ENCODE assay signal across 18 cellular contexts in the genomic region with DNA sequence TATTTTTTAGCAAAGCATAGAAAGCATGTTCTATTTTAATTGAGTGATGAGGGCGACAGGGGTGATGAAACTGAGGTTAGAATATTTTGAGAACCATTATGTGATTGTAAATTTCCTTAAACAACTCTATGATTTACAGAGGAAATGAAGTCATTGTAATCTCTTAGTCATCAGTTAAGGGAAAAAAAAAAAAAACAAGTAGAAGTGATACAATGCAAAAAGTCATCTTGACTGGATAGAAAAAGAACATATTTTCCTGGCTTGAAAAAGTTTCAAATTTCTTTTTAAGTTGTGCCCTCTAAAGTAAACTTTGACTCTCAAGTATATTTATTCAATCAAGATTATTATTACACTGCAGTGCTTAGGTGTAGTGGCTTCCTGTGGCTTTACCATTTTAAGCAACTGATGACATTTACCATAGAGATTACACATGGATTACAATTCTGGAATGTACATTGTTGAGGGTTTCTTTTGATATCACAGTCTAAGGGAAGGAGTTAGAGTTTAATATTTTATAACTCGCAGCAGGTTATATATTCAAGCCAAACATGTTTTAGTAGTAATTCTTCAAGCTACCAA. TPM values are rescaled to one million over a fixed set of nuclear protein-coding genes. Genes with fewer than 3 reads are reported as not detected.
DNase-seq lines count a peak whose midpoint lies in the region; ATAC-seq and TF ChIP-seq lines count a peak whose summit lies in the region.
"Had no signal": no experiment of that assay in that cellular context is flagged by ENCODE, and none has a peak within 500 bp of the region (broad histone marks: within the 10 kb centered on the region; RNA-seq: fewer than 3 reads in every experiment).

No MANE protein-coding gene starts in this region.

- no peak overlapping the region for H3K4me2 ChIP-seq in mesenchymal stem cell (ENCODE audit: low read length, poor library complexity, severe bottlenecking)
- H3K4me2 ChIP-seq: KMS-11, smooth muscle cell had no signal

- no peak overlapping the region for H4K91ac ChIP-seq in mesenchymal stem cell (ENCODE audit: low read length)

- no peaks in the 10 kb centered on the region for H3K36me3 ChIP-seq in mesenchymal stem cell (ENCODE audit: control insufficient read depth in 1 of 2, insufficient read depth in 2 of 2, low read depth in 1 of 2, low read length in 2 of 2)

- no peak for ATAC-seq in stimulated activated naive B cell treated with anti-CD40 and anti-IgM and Interleukin-4, amounts not matched to agents 10 μg/mL and 1 μg/mL and 100 μg/mL, for 72 hours (replicated peaks)
- ATAC-seq in HG02678 (IDR thresholded peaks at IDR 0.05; ENCODE audit: unreplicated experiment), result no peak

- 0% methylated on average over 1 of the region's 2 CpGs for WGBS in mesenchymal stem cell

- H3K4ac ChIP-seq in mesenchymal stem cell (ENCODE audit: low read depth in 1 of 2, low read length in 2 of 2), result no peak overlapping the region

- no peak overlapping the region for H2BK12ac ChIP-seq in mesenchymal stem cell (ENCODE audit: low read length in 2 of 2)

- peak overlapping the region; percentile 51 for H3K27ac ChIP-seq in mesenchymal stem cell (ENCODE audit: low read length, poor library complexity, severe bottlenecking)
- H3K27ac ChIP-seq: coronary artery, KMS-11, testis had no signal

- no peaks in the 10 kb centered on the region for H3K36me3 Mint-ChIP-seq in immature natural killer cell
- no peaks in the 10 kb centered on the region for H3K36me3 Mint-ChIP-seq in stimulated activated naive B cell treated with anti-CD40 and anti-IgM and Interleukin-4, amounts not matched to agents 10 μg/mL and 1 μg/mL and 100 μg/mL, for 72 hours
- H3K36me3 Mint-ChIP-seq: CD14-positive monocyte had no signal

- no peak overlapping the region for H2BK120ac ChIP-seq in mesenchymal stem cell (ENCODE audit: low read depth, low read length)

- no peak overlapping the region for H2BK15ac ChIP-seq in mesenchymal stem cell (ENCODE audit: low read depth, poor library complexity, severe bottlenecking)

- peaks cover 0 to 2% (median 0%) of the 10 kb centered on the region in 6 donors for H3K9me3 Mint-ChIP-seq in immature natural killer cell
- peaks cover 0 to 2% of the 10 kb centered on the region in 2 donors for H3K9me3 Mint-ChIP-seq in stimulated activated naive B cell treated with anti-CD40 and anti-IgM and Interleukin-4, amounts not matched to agents 10 μg/mL and 1 μg/mL and 100 μg/mL, for 72 hours

- H3K27ac Mint-ChIP-seq in immature natural killer cell, result no peak overlapping the region
- no peak overlapping the region for H3K27ac Mint-ChIP-seq in stimulated activated naive B cell treated with anti-CD40 and anti-IgM and Interleukin-4, amounts not matched to agents 10 μg/mL and 1 μg/mL and 100 μg/mL, for 72 hours
- H3K27ac Mint-ChIP-seq: CD14-positive monocyte had no signal

- no peak overlapping the region for H3K4me3 ChIP-seq in cardiac fibroblast (replicated peaks in 1 of 2; ENCODE audit: low read depth in 2 of 2, low read length in 2 of 2)
- H3K4me3 ChIP-seq in mesenchymal stem cell (ENCODE audit: insufficient read depth in 1 of 2, low read depth in 1 of 2, low read length in 2 of 2), result no peak overlapping the region
- H3K4me3 ChIP-seq: coronary artery, smooth muscle cell, testis had no signal

- H3K18ac ChIP-seq in mesenchymal stem cell (ENCODE audit: low read depth in 1 of 2, low read length in 2 of 2), result no peak overlapping the region

- H3K14ac ChIP-seq in mesenchymal stem cell (ENCODE audit: low read length in 2 of 2), result no peak overlapping the region

- H3K27me3 ChIP-seq in mesenchymal stem cell (ENCODE audit: control insufficient read depth in 1 of 2, insufficient read depth in 1 of 2, low read length in 2 of 2), result peaks cover 0 to 2% of the 10 kb centered on the region in 2 experiments
- H3K27me3 ChIP-seq: testis had no signal

- H3K4me3 Mint-ChIP-seq in immature natural killer cell, result no peak overlapping the region
- no peak overlapping the region for H3K4me3 Mint-ChIP-seq in stimulated activated naive B cell treated with anti-CD40 and anti-IgM and Interleukin-4, amounts not matched to agents 10 μg/mL and 1 μg/mL and 100 μg/mL, for 72 hours
- H3K4me3 Mint-ChIP-seq: CD14-positive monocyte had no signal

- no peak overlapping the region for H2AK5ac ChIP-seq in mesenchymal stem cell (ENCODE audit: low read length, severe bottlenecking)

- H3K79me1 ChIP-seq in mesenchymal stem cell (replicated peaks; ENCODE audit: low read length, poor library complexity, severe bottlenecking), result no peaks in the 10 kb centered on the region

- no peak overlapping the region for H3K9ac ChIP-seq in mesenchymal stem cell (ENCODE audit: low read length)
- H3K9ac ChIP-seq: KMS-11 had no signal

- H2BK5ac ChIP-seq in mesenchymal stem cell (ENCODE audit: low read depth, low read length, poor library complexity, severe bottlenecking), result no peak overlapping the region

- H4K8ac ChIP-seq in mesenchymal stem cell (ENCODE audit: low read length), result no peak overlapping the region

- no peak overlapping the region for H3K23ac ChIP-seq in mesenchymal stem cell (ENCODE audit: low read length in 2 of 2)

- DNase-seq in H4 (ENCODE audit: low spot score), result peak; percentile 73
- DNase-seq in NOMO-1 treated with dmso at 0.1 percent for 144 hours (lab: John Stamatoyannopoulos, UW; ENCODE audit: unreplicated experiment), result peak; percentile 21
- peak; percentile 5 to 69 for DNase-seq in cardiac fibroblast (ENCODE audit: low read depth in 2 of 2)
- DNase-seq in mesenchymal stem cell, result peak; percentile 80
- DNase-seq in immature natural killer cell, result no peak
- no peak for DNase-seq in DMS79 treated with DMSO at 0.1 percent for 48 hours (lab: John Stamatoyannopoulos, UW)
- no peak for DNase-seq in stimulated activated naive B cell treated with anti-CD40 and anti-IgM and Interleukin-4, amounts not matched to agents 10 μg/mL and 1 μg/mL and 100 μg/mL, for 72 hours
- DNase-seq: activated CD4-positive, alpha-beta T cell treated with anti-CD3 and anti-CD28 coated beads, Interleukin-2, amount 50 U/mL, for 1 hour; activated gamma-delta T cell treated with Interleukin-2 at 50 U/mL for 16 hours; NCI-H2081; NK-92 treated with Interleukin-12 subunit alpha and Interleukin-12 subunit beta, amount 100 ng/mL, for 24 hours; testis had no signal

- no peaks in the 10 kb centered on the region for H3K4me1 Mint-ChIP-seq in immature natural killer cell
- H3K4me1 Mint-ChIP-seq in stimulated activated naive B cell treated with anti-CD40 and anti-IgM and Interleukin-4, amounts not matched to agents 10 μg/mL and 1 μg/mL and 100 μg/mL, for 72 hours, result no peaks in the 10 kb centered on the region
- H3K4me1 Mint-ChIP-seq: CD14-positive monocyte had no signal

- no peak overlapping the region for H2AFZ ChIP-seq in mesenchymal stem cell (ENCODE audit: low read depth, low read length)

- peaks cover 0 to 4% (median 4%) of the 10 kb centered on the region in 3 donors for H3K27me3 Mint-ChIP-seq in immature natural killer cell (ENCODE audit: low read depth in 3 of 3)
- H3K27me3 Mint-ChIP-seq in stimulated activated naive B cell treated with anti-CD40 and anti-IgM and Interleukin-4, amounts not matched to agents 10 μg/mL and 1 μg/mL and 100 μg/mL, for 72 hours, result no peaks in the 10 kb centered on the region

- no peak for TF ChIP-seq CTCF in cardiac fibroblast (IDR thresholded peaks at IDR 0.05; ENCODE audit: low read depth, low read length)

- no peaks in the 10 kb centered on the region for H3K9me3 ChIP-seq in mesenchymal stem cell (ENCODE audit: control insufficient read depth, low read length)
- H3K9me3 ChIP-seq: testis had no signal

- no peaks in the 10 kb centered on the region for H3K4me1 ChIP-seq in mesenchymal stem cell (ENCODE audit: control insufficient read depth, insufficient read depth, low read depth, low read length)
- H3K4me1 ChIP-seq: testis had no signal

RNA-seq across cellular contexts. Expression of a gene that starts 40.6 kb away (rescaled TPM):
- total RNA-seq in H4 (2014; rRNA removed; shearing (Covaris generic)), result 0.04 TPM in 1 of 2 replicates, not detected in the other
- polyA plus RNA-seq in mesenchymal stem cell (2013, experiment 1 of 2), result 2.0 TPM
- 2.1 TPM for polyA plus RNA-seq in mesenchymal stem cell (2013, experiment 2 of 2)
- not detected for polyA plus RNA-seq in immature natural killer cell
- total RNA-seq: lower leg skin had no signal
- polyA plus RNA-seq: CD14-positive monocyte, smooth muscle cell had no signal

Comparison
In these comparisons a context has a peak if more than half of its experiments do, and no peak if none do; other contexts are left out.
1. DNase-seq: peak in H4 (single experiment), NOMO-1 treated with dmso at 0.1 percent for 144 hours (single experiment), cardiac fibroblast (2 of 2) and mesenchymal stem cell (single experiment); none in immature natural killer cell (0 of 3), DMS79 treated with DMSO at 0.1 percent for 48 hours (single experiment) and stimulated activated naive B cell treated with anti-CD40 and anti-IgM and Interleukin-4, amounts not matched to agents 10 μg/mL and 1 μg/mL and 100 μg/mL, for 72 hours (single experiment).